ENCODE assay signal across 16 cellular contexts in the genomic region with DNA sequence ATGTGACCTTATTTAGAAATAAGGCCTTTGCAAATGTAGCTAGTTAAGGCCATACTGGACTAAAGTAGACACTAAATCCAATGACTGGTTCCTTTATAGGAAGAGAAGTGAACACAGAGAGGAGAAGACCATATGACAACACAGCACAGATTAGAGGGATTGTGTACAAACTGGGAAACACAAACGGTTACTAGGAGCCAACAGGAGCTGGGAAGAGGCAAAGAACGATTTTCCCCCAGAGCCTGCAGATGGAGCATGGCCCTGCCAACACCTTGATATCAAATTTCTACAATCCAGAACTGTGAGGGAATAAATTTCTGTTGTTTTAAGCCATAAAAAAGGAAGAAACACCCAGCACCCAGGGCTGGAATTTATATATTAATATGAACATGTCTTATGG. TPM values are rescaled to one million over a fixed set of nuclear protein-coding genes. Genes with fewer than 3 reads are reported as not detected.
A peak's percentile ranks its signal among the peaks of the same experiment; 100 is the strongest.
DNase-seq lines count a peak whose midpoint lies in the region; ATAC-seq and TF ChIP-seq lines count a peak whose summit lies in the region.
"Had no signal": no experiment of that assay in that cellular context is flagged by ENCODE, and none has a peak within 500 bp of the region (broad histone marks: within the 10 kb centered on the region; RNA-seq: fewer than 3 reads in every experiment).

No MANE protein-coding gene starts in this region.

- DNase-seq in activated naive CD4-positive, alpha-beta T cell treated with Interleukin-2 at 50 U/mL for 16 hours: no peak
- DNase-seq in WTC11 (ENCODE audit: low spot score) (no peak), fibroblast of the aortic adventitia (ENCODE audit: low read depth) (peak; percentile 21), smooth muscle cell (lab: John Stamatoyannopoulos, UW; ENCODE audit: unreplicated experiment) (no peak), medulla oblongata (ENCODE audit: extremely low spot score) (no peak), Caco-2 (no peak)
- no peak for DNase-seq in stimulated activated CD4-positive, alpha-beta T cell treated with anti-CD3 and anti-CD28 coated beads, Interleukin-15, amount 100 ng/mL, for 24 hours
- DNase-seq: DMS79, GM23248, NCI-H1048, NCI-H146, NCI-H2081 treated with DMSO at 0.1 percent for 48 hours, NCI-H69, SK-N-SH had no signal

- H3K27me3 ChIP-seq in smooth muscle cell (ENCODE audit: low read depth) (no peaks in the 10 kb centered on the region), Caco-2 (replicated peaks; ENCODE audit: control insufficient read depth, insufficient read depth, low read length) (no peaks in the 10 kb centered on the region)

- H3K27ac Mint-ChIP-seq in activated naive CD4-positive, alpha-beta T cell treated with anti-CD3 and anti-CD28 coated beads, Interleukin-2, amount 50 U/mL, for 24 hours: peak overlapping the region; percentile 13
- H3K27ac Mint-ChIP-seq in WTC11 (peak overlapping the region; percentile 89), Caco-2 (ENCODE audit: unreplicated experiment) (no peak overlapping the region)
- H3K27ac Mint-ChIP-seq: CD14-positive monocyte had no signal

- peak overlapping the region; percentile 70 for H3K9ac ChIP-seq in smooth muscle cell (ENCODE audit: low read depth)
- H3K9ac ChIP-seq: GM23248, SK-N-SH had no signal

- intact Hi-C loops in Caco-2 (cut with micrococcal nuclease; ENCODE audit: unreplicated experiment): no loop called here

- no peak overlapping the region for H3K4me3 Mint-ChIP-seq in activated naive CD4-positive, alpha-beta T cell treated with anti-CD3 and anti-CD28 coated beads, Interleukin-2, amount 50 U/mL, for 24 hours
- no peak overlapping the region for H3K4me3 Mint-ChIP-seq in WTC11
- H3K4me3 Mint-ChIP-seq in Caco-2 (ENCODE audit: unreplicated experiment): no peak overlapping the region
- H3K4me3 Mint-ChIP-seq: CD14-positive monocyte had no signal

- no peaks in the 10 kb centered on the region for H4K20me1 ChIP-seq in smooth muscle cell (ENCODE audit: low read depth)

- ATAC-seq in WTC11: no peak

- peak overlapping the region; percentile 45 for H2AFZ ChIP-seq in smooth muscle cell (ENCODE audit: low read depth)
- H2AFZ ChIP-seq: GM23248 had no signal

- H3K27me3 Mint-ChIP-seq in activated naive CD4-positive, alpha-beta T cell treated with anti-CD3 and anti-CD28 coated beads, Interleukin-2, amount 50 U/mL, for 24 hours: no peaks in the 10 kb centered on the region
- H3K27me3 Mint-ChIP-seq in WTC11 (ENCODE audit: low read depth) (no peaks in the 10 kb centered on the region), Caco-2 (ENCODE audit: insufficient read depth, unreplicated experiment) (no peaks in the 10 kb centered on the region)

- no peak for TF ChIP-seq CTCF in WTC11 (IDR thresholded peaks at IDR 0.05)
- TF ChIP-seq CTCF in fibroblast of the aortic adventitia (IDR thresholded peaks at IDR 0.05; ENCODE audit: insufficient read depth, low read length): no peak
- no peak for TF ChIP-seq CTCF in smooth muscle cell (IDR thresholded peaks at IDR 0.05; ENCODE audit: borderline replicate concordance, insufficient read depth, poor library complexity, severe bottlenecking)
- TF ChIP-seq CTCF in Caco-2 (IDR thresholded peaks at IDR 0.05; ENCODE audit: insufficient read depth in 1 of 2, low read depth in 1 of 2, low read length in 1 of 2, severe bottlenecking in 1 of 2, unreplicated experiment in 1 of 2): no peak

- H3K27ac ChIP-seq in smooth muscle cell (ENCODE audit: low read depth): peak overlapping the region; percentile 94
- H3K27ac ChIP-seq: GM23248 had no signal

- H3K4me1 Mint-ChIP-seq in activated naive CD4-positive, alpha-beta T cell treated with anti-CD3 and anti-CD28 coated beads, Interleukin-2, amount 50 U/mL, for 24 hours: peaks cover 7% of the 10 kb centered on the region
- peaks cover 57% of the 10 kb centered on the region for H3K4me1 Mint-ChIP-seq in WTC11
- peaks cover 11% of the 10 kb centered on the region for H3K4me1 Mint-ChIP-seq in Caco-2 (ENCODE audit: low read depth, unreplicated experiment)
- H3K4me1 Mint-ChIP-seq: CD14-positive monocyte had no signal

- no peaks in the 10 kb centered on the region for H3K36me3 ChIP-seq in smooth muscle cell (ENCODE audit: low read depth)
- H3K36me3 ChIP-seq in Caco-2 (ENCODE audit: control insufficient read depth, insufficient read depth, low read length): no peaks in the 10 kb centered on the region

- POLR2A ChIA-PET in WTC11 (lab: Charles Lee) (no interaction called here), Caco-2 (lab: Charles Lee) (no interaction called here)

- H3K79me2 ChIP-seq in smooth muscle cell (ENCODE audit: low read depth): no peaks in the 10 kb centered on the region

- H3F3A ChIP-seq in smooth muscle cell (ENCODE audit: low read depth): peaks cover 17% of the 10 kb centered on the region

- H3K4me1 ChIP-seq in smooth muscle cell (ENCODE audit: low read depth): peaks cover 8% of the 10 kb centered on the region
- peaks cover 10% of the 10 kb centered on the region for H3K4me1 ChIP-seq in Caco-2

- CTCF ChIA-PET in WTC11 (lab: Charles Lee): interaction anchor here (1.0 to 1.2 kb wide), 2 partner anchors 40 to 75 kb away, joined by 4 to 6 read pairs; no protein-coding TSS in a partner anchor
- CTCF ChIA-PET in Caco-2 (lab: Charles Lee): no interaction called here

- no peaks in the 10 kb centered on the region for H3K36me3 Mint-ChIP-seq in activated naive CD4-positive, alpha-beta T cell treated with anti-CD3 and anti-CD28 coated beads, Interleukin-2, amount 50 U/mL, for 24 hours
- H3K36me3 Mint-ChIP-seq in WTC11 (no peaks in the 10 kb centered on the region), Caco-2 (ENCODE audit: insufficient read depth, unreplicated experiment) (no peaks in the 10 kb centered on the region)
- H3K36me3 Mint-ChIP-seq: CD14-positive monocyte had no signal

- H3K9me3 Mint-ChIP-seq in activated naive CD4-positive, alpha-beta T cell treated with anti-CD3 and anti-CD28 coated beads, Interleukin-2, amount 50 U/mL, for 24 hours: no peaks in the 10 kb centered on the region
- H3K9me3 Mint-ChIP-seq in WTC11 (no peaks in the 10 kb centered on the region), Caco-2 (ENCODE audit: unreplicated experiment) (no peaks in the 10 kb centered on the region)

- H3K9me3 ChIP-seq in smooth muscle cell (replicated peaks; ENCODE audit: low read depth) (no peaks in the 10 kb centered on the region), Caco-2 (no peaks in the 10 kb centered on the region)
- H3K9me3 ChIP-seq: SK-N-SH had no signal

- H3K4me2 ChIP-seq in smooth muscle cell: peak overlapping the region; percentile 77
- H3K4me2 ChIP-seq: SK-N-SH had no signal

- BruUV-seq in Caco-2 (replicated peaks; lab: Mats Ljungman, UMichigan): no TSS peak

- 41% methylated on average over 2 of the region's 2 CpGs for WGBS in smooth muscle cell (ENCODE audit: low lambda C conversion rate)

- H3K4me3 ChIP-seq in fibroblast of the aortic adventitia (ENCODE audit: low read depth, low read length) (no peak overlapping the region), smooth muscle cell (no peak overlapping the region), Caco-2 (ENCODE audit: low read depth, low read length) (no peak overlapping the region)
- H3K4me3 ChIP-seq: GM23248 had no signal

TF ChIP-seq in WTC11, 78 proteins besides CTCF, POLR2A, EP300 and RAD21 (continues in another document):
- TF ChIP-seq MXD4 (CRISPR knock-in tag; IDR thresholded peaks at IDR 0.05; ENCODE audit: borderline replicate concordance) (no peak), MYBL2 (CRISPR knock-in tag; IDR thresholded peaks at IDR 0.05) (no peak), ARID4B (CRISPR knock-in tag; IDR thresholded peaks at IDR 0.05; ENCODE audit: borderline replicate concordance) (no peak), ZNF671 (CRISPR knock-in tag; IDR thresholded peaks at IDR 0.05) (no peak), KAT7 (CRISPR knock-in tag; IDR thresholded peaks at IDR 0.05; ENCODE audit: borderline replicate concordance) (no peak)
- TF ChIP-seq, protein P1, sequence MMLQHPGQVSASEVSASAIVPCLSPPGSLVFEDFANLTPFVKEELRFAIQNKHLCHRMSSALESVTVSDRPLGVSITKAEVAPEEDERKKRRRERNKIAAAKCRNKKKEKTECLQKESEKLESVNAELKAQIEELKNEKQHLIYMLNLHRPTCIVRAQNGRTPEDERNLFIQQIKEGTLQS (CRISPR knock-in tag; conservative IDR thresholded peaks at IDR 0.05): no peak

RNA-seq across cellular contexts. Expression of gene COL5A2, which starts 38.7 kb away (rescaled TPM):
- total RNA-seq in WTC11 (2021) (16.0 to 18.4 TPM (median 17.2 TPM) in 3 replicates), fibroblast of the aortic adventitia (ENCODE audit: low replicate concordance) (133 and 671 TPM in 2 replicates), smooth muscle cell (697 and 944 TPM in 2 replicates), Caco-2 (2022) (190 and 244 TPM in 2 replicates)
- polyA plus RNA-seq in smooth muscle cell: 295 and 364 TPM in 2 replicates
- polyA plus RNA-seq: CD14-positive monocyte had no signal
